8 cellular contexts compared by ENCODE assay signal in genomic region chr18:61606068-61606660, GRCh38.
DNase-seq lines count a peak whose midpoint lies in the region; ATAC-seq and TF ChIP-seq lines count a peak whose summit lies in the region.

No MANE protein-coding gene starts in this region.

- no peaks in the 10 kb centered on the region for H3K36me3 ChIP-seq in endodermal cell (ENCODE audit: control insufficient read depth, insufficient read depth, low read length)
- H3K36me3 ChIP-seq in left lung = no peaks in the 10 kb centered on the region
- no peaks in the 10 kb centered on the region for H3K36me3 ChIP-seq in upper lobe of right lung
- no peaks in the 10 kb centered on the region for H3K36me3 ChIP-seq in MG63

- H3K9me3 ChIP-seq in endodermal cell (ENCODE audit: control insufficient read depth, low read length) (peaks cover 27% of the 10 kb centered on the region), left lung (no peaks in the 10 kb centered on the region), upper lobe of right lung (no peaks in the 10 kb centered on the region), MG63 (no peaks in the 10 kb centered on the region)

- H3K27ac ChIP-seq in endodermal cell (ENCODE audit: low read depth, low read length) = peak overlapping the region; percentile 52
- H3K27ac ChIP-seq in left lung = peak overlapping the region; percentile 73 to 74
- H3K27ac ChIP-seq in upper lobe of right lung = peak overlapping the region; percentile 52

- H3K9me3 Mint-ChIP-seq in endodermal cell = peaks cover 21% of the 10 kb centered on the region
- H3K9me3 Mint-ChIP-seq in activated T-cell treated with anti-CD3 and anti-CD28 coated beads, Interleukin-2, amount 50 U/mL, for 4 hours = no peaks in the 10 kb centered on the region

- H3K36me3 Mint-ChIP-seq in endodermal cell (ENCODE audit: low read depth) = peaks cover 10% of the 10 kb centered on the region
- H3K36me3 Mint-ChIP-seq in activated T-cell treated with anti-CD3 and anti-CD28 coated beads, Interleukin-2, amount 50 U/mL, for 4 hours (ENCODE audit: insufficient read depth) = no peaks in the 10 kb centered on the region

- peak overlapping the region; percentile 78 for H3K4me3 ChIP-seq in endodermal cell (ENCODE audit: low read length)
- H3K4me3 ChIP-seq in left lung = peak overlapping the region in 1 of 2 donors; percentile 1
- peak overlapping the region; percentile 27 for H3K4me3 ChIP-seq in upper lobe of right lung
- H3K4me3 ChIP-seq in MG63 = no peak overlapping the region

- H3K4me3 Mint-ChIP-seq in endodermal cell = peak overlapping the region; percentile 54
- no peak overlapping the region for H3K4me3 Mint-ChIP-seq in activated T-cell treated with anti-CD3 and anti-CD28 coated beads, Interleukin-2, amount 50 U/mL, for 4 hours

- H3K9ac ChIP-seq in endodermal cell (ENCODE audit: extremely low read depth, low read length, poor library complexity, severe bottlenecking) = peak overlapping the region; percentile 56

- H3K4me1 ChIP-seq in endodermal cell (ENCODE audit: control insufficient read depth, insufficient read depth, low read length) (peaks cover 3% of the 10 kb centered on the region), left lung (peaks cover 8 to 17% of the 10 kb centered on the region in 2 donors), upper lobe of right lung (peaks cover 27% of the 10 kb centered on the region)

- ATAC-seq in left lung (peak; percentile 71), upper lobe of right lung (peak; percentile 12), GM21717 (IDR thresholded peaks at IDR 0.05; ENCODE audit: unreplicated experiment) (no peak)
- ATAC-seq in activated T-cell treated with anti-CD3 and anti-CD28 coated beads, Interleukin-2, amount 50 U/mL, for 4 hours = no peak

- intact Hi-C loops in left lung (cut with DNase I) (no loop called here), upper lobe of right lung (cut with DNase I) (no loop called here)

- H3K27me3 Mint-ChIP-seq in endodermal cell (ENCODE audit: insufficient read depth) = no peaks in the 10 kb centered on the region
- peaks cover 21% of the 10 kb centered on the region for H3K27me3 Mint-ChIP-seq in activated T-cell treated with anti-CD3 and anti-CD28 coated beads, Interleukin-2, amount 50 U/mL, for 4 hours (ENCODE audit: low read depth)

- DNase-seq in NCI-H524 (lab: John Stamatoyannopoulos, UW) (peak; percentile 79 to 91), endodermal cell (peak; percentile 88), left lung (no peak), upper lobe of right lung (no peak), CD1c-positive myeloid dendritic cell (ENCODE audit: extremely low spot score) (no peak), MG63 (no peak)
- no peak for DNase-seq in activated T-cell treated with anti-CD3 and anti-CD28 coated beads, Interleukin-2, amount 50 U/mL, for 4 hours

- H3K27me3 ChIP-seq in endodermal cell (ENCODE audit: control insufficient read depth, insufficient read depth, low read length, poor library complexity, severe bottlenecking) (no peaks in the 10 kb centered on the region), left lung (peaks cover 0 to 9% of the 10 kb centered on the region in 2 donors), upper lobe of right lung (no peaks in the 10 kb centered on the region), MG63 (no peaks in the 10 kb centered on the region)

- H3K27ac Mint-ChIP-seq in endodermal cell = peak overlapping the region; percentile 94

- 29% methylated on average over 5 to 17 of the region's 17 CpGs for WGBS in endodermal cell (ENCODE audit: insufficient coverage in 1 of 2, insufficient read length in 1 of 2), 2 experiments

- no peak for TF ChIP-seq CTCF in endodermal cell (conservative IDR thresholded peaks at IDR 0.05)
- no peak for TF ChIP-seq CTCF in left lung (IDR thresholded peaks at IDR 0.05)
- no peak for TF ChIP-seq CTCF in upper lobe of right lung (IDR thresholded peaks at IDR 0.05)

- H3K4me1 Mint-ChIP-seq in endodermal cell = peaks cover 21% of the 10 kb centered on the region
- no peaks in the 10 kb centered on the region for H3K4me1 Mint-ChIP-seq in activated T-cell treated with anti-CD3 and anti-CD28 coated beads, Interleukin-2, amount 50 U/mL, for 4 hours (ENCODE audit: low read depth)

Comparison
In these comparisons a context has a peak if more than half of its experiments do, and no peak if none do; other contexts are left out.
1. DNase-seq: peak in NCI-H524 (2 of 2) and endodermal cell (single experiment); none in left lung (0 of 2), upper lobe of right lung (single experiment), activated T-cell treated with anti-CD3 and anti-CD28 coated beads, Interleukin-2, amount 50 U/mL, for 4 hours (single experiment), CD1c-positive myeloid dendritic cell (single experiment) and MG63 (single experiment).
2. ATAC-seq: peak in left lung (single experiment) and upper lobe of right lung (single experiment); none in activated T-cell treated with anti-CD3 and anti-CD28 coated beads, Interleukin-2, amount 50 U/mL, for 4 hours (0 of 2) and GM21717 (single experiment).
3. Peak in every context shown above with its lines, with median percentiles within 50 percentile points of each other: H3K27ac ChIP-seq.